Comparison of ENCODE assay signal across 15 cellular contexts in the genomic region with DNA sequence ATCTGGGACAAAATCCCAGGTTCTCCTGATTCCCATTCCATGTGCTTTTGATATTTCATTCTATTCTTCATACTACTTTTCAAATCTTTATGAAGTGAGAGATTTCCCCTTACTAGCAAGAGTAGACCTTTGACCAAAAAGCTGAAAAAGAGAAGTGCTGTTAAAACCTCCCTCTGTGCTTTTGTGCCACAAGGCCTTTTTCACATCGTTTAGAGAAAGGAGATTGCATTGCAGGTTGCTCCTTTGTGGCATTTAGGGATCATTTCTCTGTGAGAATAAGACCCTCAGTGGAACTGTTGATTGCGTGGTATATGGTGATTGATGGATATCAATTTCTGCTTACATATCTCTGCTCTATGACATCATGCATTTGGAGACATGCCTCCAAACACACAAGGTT.
DNase-seq lines count a peak whose midpoint lies in the region; ATAC-seq and TF ChIP-seq lines count a peak whose summit lies in the region.
"Had no signal": no experiment of that assay in that cellular context is flagged by ENCODE, and none has a peak within 500 bp of the region (broad histone marks: within the 10 kb centered on the region; RNA-seq: fewer than 3 reads in every experiment).

No MANE protein-coding gene starts in this region.

- H3T11ph ChIP-seq in H9 (ENCODE audit: low read length): peak overlapping the region; percentile 67

- H3K27ac Mint-ChIP-seq in H9 (peak overlapping the region; percentile 71 to 92 (median 90); a peak in 5 of 7 replicates), brain (peak overlapping the region; percentile 42 to 84 (median 72)), neural progenitor cell (peak overlapping the region; percentile 65)

- H2BK15ac ChIP-seq in H9 (ENCODE audit: low read depth, low read length): no peak overlapping the region

- no CpG with 5 or more reads among the region's 2 CpGs for WGBS in H9 (ENCODE audit: extremely low coverage, insufficient read length, low lambda C conversion rate)

- no peaks in the 10 kb centered on the region for H3K23me2 ChIP-seq in H9 (ENCODE audit: insufficient read length, low read depth, low read length, poor library complexity, severe bottlenecking)

- TF ChIP-seq POLR2A in Peyer's patch (IDR thresholded peaks at IDR 0.05): no peak

- no peaks in the 10 kb centered on the region for H3K9me3 Mint-ChIP-seq in H9
- no peaks in the 10 kb centered on the region for H3K9me3 Mint-ChIP-seq in brain
- no peaks in the 10 kb centered on the region for H3K9me3 Mint-ChIP-seq in neural progenitor cell

- H2BK120ac ChIP-seq in H9 (ENCODE audit: low read depth, low read length, poor library complexity, severe bottlenecking): no peak overlapping the region

- H3K4me3 Mint-ChIP-seq in H9: peak overlapping the region in 1 of 2 experiments; percentile 46; a peak in 1 of 5 replicates
- H3K4me3 Mint-ChIP-seq in brain: peak overlapping the region in 2 of 5 experiments; percentile 6 to 17
- no peak overlapping the region for H3K4me3 Mint-ChIP-seq in neural progenitor cell

- H3F3A ChIP-seq in neural progenitor cell (ENCODE audit: low read depth) (peaks cover 22% of the 10 kb centered on the region), PC-3 (ENCODE audit: low read length, unreplicated experiment) (peaks cover 9% of the 10 kb centered on the region)

- peak overlapping the region; percentile 66 for H3K18ac ChIP-seq in H9 (ENCODE audit: insufficient read length, low read depth, low read length)

- no peak overlapping the region; the same call in 1 of the 2 replicates for H3K4ac ChIP-seq in H9 (ENCODE audit: low read depth, low read length)

- peak overlapping the region; percentile 2; the same call in 1 of the 2 replicates for H3K14ac ChIP-seq in H9 (ENCODE audit: insufficient read depth, low read length)

- no peak overlapping the region for H3K9ac ChIP-seq in H9 (ENCODE audit: extremely low read depth, insufficient read length, low read length)
- H3K9ac ChIP-seq in neural progenitor cell: no peak overlapping the region
- no peak overlapping the region for H3K9ac ChIP-seq in PC-3 (ENCODE audit: low read length)

- DNase-seq in H9 (no peak), NCI-H1092 (lab: John Stamatoyannopoulos, UW) (peak; percentile 38), neural progenitor cell (ENCODE audit: low spot score) (peak; percentile 53), NCI-H2081 treated with DMSO at 0.1 percent for 48 hours (lab: John Stamatoyannopoulos, UW) (no peak), Peyer's patch (no peak), PC-3 (no peak)
- DNase-seq: C1 segment of cervical spinal cord; DMS79 treated with DMSO at 0.1 percent for 48 hours; KG1; NCI-H2029; NCI-H524; NK-92 treated with Interleukin-12 subunit alpha and Interleukin-12 subunit beta, amount 100 ng/mL, for 24 hours had no signal

- TF ChIP-seq CTCF in H9 (conservative IDR thresholded peaks at IDR 0.05): no peak
- no peak for TF ChIP-seq CTCF in brain (conservative IDR thresholded peaks at IDR 0.05)
- TF ChIP-seq CTCF in neural progenitor cell (IDR thresholded peaks at IDR 0.05): no peak
- no peak for TF ChIP-seq CTCF in Peyer's patch (IDR thresholded peaks at IDR 0.05)
- no peak for TF ChIP-seq CTCF in PC-3 (conservative IDR thresholded peaks at IDR 0.05; ENCODE audit: low read depth, low read length)

- H3K4me1 Mint-ChIP-seq in H9: peaks cover 42 to 43% of the 10 kb centered on the region in 2 experiments
- H3K4me1 Mint-ChIP-seq in brain: peaks cover 32% of the 10 kb centered on the region
- peaks cover 27% of the 10 kb centered on the region for H3K4me1 Mint-ChIP-seq in neural progenitor cell

- peak overlapping the region; percentile 78 for H3K27ac ChIP-seq in H9 (ENCODE audit: insufficient read length, low read depth, low read length)
- peak overlapping the region; percentile 96 for H3K27ac ChIP-seq in neural progenitor cell
- no peak overlapping the region for H3K27ac ChIP-seq in Peyer's patch
- H3K27ac ChIP-seq in PC-3 (ENCODE audit: low read length): no peak overlapping the region
- H3K27ac ChIP-seq: RWPE1 had no signal

- H3K79me2 ChIP-seq in H9 (ENCODE audit: insufficient read depth, low read length): no peaks in the 10 kb centered on the region
- H3K79me2 ChIP-seq in neural progenitor cell (ENCODE audit: low read depth): no peaks in the 10 kb centered on the region
- H3K79me2 ChIP-seq in PC-3 (ENCODE audit: low read length): no peaks in the 10 kb centered on the region

- no TSS peak for BruUV-seq in PC-3 (replicated peaks; lab: Mats Ljungman, UMichigan)

- H3K27me3 Mint-ChIP-seq in H9 (ENCODE audit: low read depth): 0 out of 2 replicates have a peak, but pooled peaks cover 1% of the 10 kb centered on the region
- H3K27me3 Mint-ChIP-seq in brain: no peaks in the 10 kb centered on the region
- H3K27me3 Mint-ChIP-seq in neural progenitor cell (ENCODE audit: insufficient read depth, low read depth): no peaks in the 10 kb centered on the region

- no peaks in the 10 kb centered on the region for H3K79me1 ChIP-seq in H9 (ENCODE audit: insufficient read depth, low read depth, low read length, poor library complexity, severe bottlenecking)

- H3K36me3 ChIP-seq in neural progenitor cell (no peaks in the 10 kb centered on the region), Peyer's patch (no peaks in the 10 kb centered on the region), PC-3 (ENCODE audit: low read depth, low read length) (no peaks in the 10 kb centered on the region)

- no peak overlapping the region for H4K91ac ChIP-seq in H9 (ENCODE audit: insufficient read length, low read depth, low read length)

- H3K36me3 Mint-ChIP-seq in H9 (ENCODE audit: insufficient read depth in 1 of 3, low read depth in 3 of 3): peaks cover 0 to 6% (median 0%) of the 10 kb centered on the region in 3 experiments; a peak in 1 of 7 replicates
- H3K36me3 Mint-ChIP-seq in brain: no peaks in the 10 kb centered on the region
- no peaks in the 10 kb centered on the region for H3K36me3 Mint-ChIP-seq in neural progenitor cell

- H2BK5ac ChIP-seq in H9 (ENCODE audit: insufficient read length, low read length): no peak overlapping the region

- no peak overlapping the region for H2AK5ac ChIP-seq in H9 (ENCODE audit: insufficient read length, low read length)

- H3K56ac ChIP-seq in H9 (ENCODE audit: insufficient read length, low read depth, low read length): no peak overlapping the region

- H2BK12ac ChIP-seq in H9 (ENCODE audit: insufficient read length, low read depth, low read length): no peak overlapping the region

- H4K8ac ChIP-seq in H9 (replicated peaks; ENCODE audit: insufficient read length, low read depth, low read length): no peak overlapping the region

- no peaks in the 10 kb centered on the region for H3K9me3 ChIP-seq in H9 (ENCODE audit: control insufficient read depth, low read depth, low read length)
- H3K9me3 ChIP-seq in neural progenitor cell (ENCODE audit: low read depth): no peaks in the 10 kb centered on the region
- H3K9me3 ChIP-seq in Peyer's patch: no peaks in the 10 kb centered on the region
- no peaks in the 10 kb centered on the region for H3K9me3 ChIP-seq in PC-3 (ENCODE audit: low read length)

- ATAC-seq in PC-3 (no peak), HG02938 (IDR thresholded peaks at IDR 0.05; ENCODE audit: unreplicated experiment) (no peak)

- H3K4me3 ChIP-seq in neural progenitor cell (peak overlapping the region; percentile 25), Peyer's patch (no peak overlapping the region), PC-3 (ENCODE audit: low read length) (no peak overlapping the region)

- H2AFZ ChIP-seq in H9 (ENCODE audit: low read length) (no peak overlapping the region), neural progenitor cell (replicated peaks) (no peak overlapping the region), PC-3 (ENCODE audit: low read length) (no peak overlapping the region)

- CTCF ChIA-PET in PC-3 (lab: Charles Lee): no interaction called here

- no peaks in the 10 kb centered on the region for H3K9me2 ChIP-seq in PC-3 (replicated peaks; ENCODE audit: low read length)

- H3K4me1 ChIP-seq in H9 (ENCODE audit: insufficient read depth, low read length): peaks cover 9% of the 10 kb centered on the region
- H3K4me1 ChIP-seq in neural progenitor cell: peaks cover 33% of the 10 kb centered on the region
- no peaks in the 10 kb centered on the region for H3K4me1 ChIP-seq in Peyer's patch
- peaks cover 74% of the 10 kb centered on the region for H3K4me1 ChIP-seq in PC-3 (ENCODE audit: insufficient read depth, low read length)

- H3K27me3 ChIP-seq in H9 (ENCODE audit: insufficient read depth, low read length) (no peaks in the 10 kb centered on the region), neural progenitor cell (no peaks in the 10 kb centered on the region), Peyer's patch (no peaks in the 10 kb centered on the region), PC-3 (ENCODE audit: low read length) (no peaks in the 10 kb centered on the region)

- H3K23ac ChIP-seq in H9 (ENCODE audit: insufficient read length, low read depth, low read length): no peak overlapping the region

- intact Hi-C loops in PC-3 (cut with micrococcal nuclease): loop anchor here (10.0 kb wide), 2 partner anchors 171 to 401 kb away; no protein-coding TSS in a partner anchor

- H4K20me1 ChIP-seq in H9 (ENCODE audit: control insufficient read depth, insufficient read depth, insufficient read length) (no peaks in the 10 kb centered on the region), neural progenitor cell (ENCODE audit: low read depth) (no peaks in the 10 kb centered on the region), PC-3 (ENCODE audit: low read length) (no peaks in the 10 kb centered on the region)

- no peak overlapping the region for H2BK20ac ChIP-seq in H9 (ENCODE audit: low read depth, low read length, poor library complexity, severe bottlenecking)

- POLR2A ChIA-PET in PC-3 (lab: Charles Lee; ENCODE audit: unreplicated experiment): no interaction called here

- H4K5ac ChIP-seq in H9 (ENCODE audit: insufficient read length, low read depth, low read length): no peak overlapping the region

- H3K4me2 ChIP-seq in H9 (ENCODE audit: insufficient read depth, insufficient read length, low read length): no peak overlapping the region
- H3K4me2 ChIP-seq in neural progenitor cell: peak overlapping the region; percentile 70
- H3K4me2 ChIP-seq in PC-3 (ENCODE audit: low read length): no peak overlapping the region

Comparison
In these comparisons a context has a peak if more than half of its experiments do, and no peak if none do; other contexts are left out.
1. DNase-seq: peak in NCI-H1092 (single experiment) and neural progenitor cell (single experiment); none in H9 (single experiment), NCI-H2081 treated with DMSO at 0.1 percent for 48 hours (single experiment), Peyer's patch (0 of 3) and PC-3 (single experiment).
2. H3K27ac ChIP-seq: peak in H9 (single experiment) and neural progenitor cell (single experiment); none in Peyer's patch (0 of 4) and PC-3 (single experiment).
3. Peak in every context shown above with its lines, with median percentiles within 50 percentile points of each other: H3K27ac Mint-ChIP-seq.